11 cellular contexts compared by ENCODE assay signal in genomic region chr20:21640556-21640955, GRCh38.
DNase-seq lines count a peak whose midpoint lies in the region; ATAC-seq, FAIRE-seq and TF ChIP-seq lines count a peak whose summit lies in the region.
"Had no signal": no experiment of that assay in that cellular context is flagged by ENCODE, and none has a peak within 500 bp of the region (broad histone marks: within the 10 kb centered on the region; RNA-seq: fewer than 3 reads in every experiment).

No MANE protein-coding gene starts in this region.

- peaks cover 0 to 9% of the 10 kb centered on the region in 2 experiments; a peak in 1 of 5 replicates for H3K27me3 ChIP-seq in HepG2 (ENCODE audit: control insufficient read depth in 1 of 2, insufficient read depth in 2 of 2, low read length in 2 of 2)
- H3K27me3 ChIP-seq in right lobe of liver: no peaks in the 10 kb centered on the region
- no peaks in the 10 kb centered on the region for H3K27me3 ChIP-seq in thyroid gland
- H3K27me3 ChIP-seq in spleen (replicated peaks in 1 of 7): peaks cover 0 to 26% (median 0%) of the 10 kb centered on the region in 7 donors

- no TSS peak for BruUV-seq in HepG2 (replicated peaks; lab: Mats Ljungman, UMichigan)

- H3K27ac ChIP-seq in HepG2 (ENCODE audit: extremely low read length, insufficient read depth, low read length) (no peak overlapping the region), right lobe of liver (no peak overlapping the region), thyroid gland (no peak overlapping the region), spleen (no peak overlapping the region)
- H3K27ac ChIP-seq: WERI-Rb-1 had no signal

- H3K4me2 ChIP-seq in HepG2 (ENCODE audit: low read depth, low read length): no peak overlapping the region

- no peak overlapping the region for H3K27ac Mint-ChIP-seq in WTC11
- H3K27ac Mint-ChIP-seq in activated T-helper 17 cell treated with anti-CD3 and anti-CD28 coated beads, Interleukin-2, amount 50 U/mL, for 72 hours: no peak overlapping the region

- peaks cover 4% of the 10 kb centered on the region; the same call in 1 of the 2 replicates for H4K20me1 ChIP-seq in HepG2 (ENCODE audit: insufficient read depth, low read length)

- peaks cover 3% of the 10 kb centered on the region; the same call in 1 of the 2 replicates for H3K27me3 Mint-ChIP-seq in WTC11 (ENCODE audit: low read depth)
- H3K27me3 Mint-ChIP-seq in activated T-helper 17 cell treated with anti-CD3 and anti-CD28 coated beads, Interleukin-2, amount 50 U/mL, for 72 hours: peaks cover 7% of the 10 kb centered on the region

- in situ Hi-C loops in HepG2 (cut with HindIII; ENCODE audit: extremely low pct_ligation_motif_present, low pct_unique_long_range_greater_than_20kb): loop anchor here (5.0 kb wide), 1 partner anchor 467 kb away; no protein-coding TSS in a partner anchor

- DNase-seq in HepG2 (ENCODE audit: low spot score) (peak; percentile 44), right lobe of liver (no peak), NCI-H1930 (lab: John Stamatoyannopoulos, UW) (peak; percentile 28 to 52), WTC11 (ENCODE audit: low spot score) (peak; percentile 68), thyroid gland (peak; percentile 63 to 70), spleen (no peak), NCI-H226 (no peak)
- DNase-seq: activated naive CD4-positive, alpha-beta T cell; posterior cingulate gyrus; WERI-Rb-1 had no signal

- no peak for TF ChIP-seq RAD21 in HepG2 (CRISPR knock-in tag; IDR thresholded peaks at IDR 0.05)

- no peaks in the 10 kb centered on the region for H3K36me3 ChIP-seq in HepG2 (replicated peaks in 1 of 2; ENCODE audit: control insufficient read depth in 1 of 2, insufficient read depth in 2 of 2, low read length in 2 of 2)
- no peaks in the 10 kb centered on the region for H3K36me3 ChIP-seq in right lobe of liver
- no peaks in the 10 kb centered on the region for H3K36me3 ChIP-seq in thyroid gland
- no peaks in the 10 kb centered on the region for H3K36me3 ChIP-seq in spleen
- H3K36me3 ChIP-seq: WERI-Rb-1 had no signal

- H3K36me3 Mint-ChIP-seq in WTC11: no peaks in the 10 kb centered on the region; the same call in 1 of the 2 replicates
- no peaks in the 10 kb centered on the region for H3K36me3 Mint-ChIP-seq in activated T-helper 17 cell treated with anti-CD3 and anti-CD28 coated beads, Interleukin-2, amount 50 U/mL, for 72 hours (ENCODE audit: low read depth)

- H3K4me1 ChIP-seq in HepG2 (ENCODE audit: insufficient read depth, low read length) (no peaks in the 10 kb centered on the region), right lobe of liver (no peaks in the 10 kb centered on the region), thyroid gland (no peaks in the 10 kb centered on the region), spleen (no peaks in the 10 kb centered on the region)

- 3% methylated on average over 4 of the region's 4 CpGs for whole genome bisulfite sequencing in HepG2 (ENCODE audit: low lambda C conversion rate)
- WGBS in right lobe of liver (ENCODE audit: insufficient coverage, low coverage, low lambda C conversion rate, missing lambda C conversion rate): 35% methylated on average over 2 of the region's 4 CpGs
- WGBS in thyroid gland, 2 donors: 13 to 15% methylated on average over 2 to 4 of the region's 4 CpGs
- WGBS in spleen, 5 donors: 22 to 29% (median 23%) methylated on average over 4 of the region's 4 CpGs

- POLR2A ChIA-PET in HepG2 (lab: Yijun Ruan, JAX): no interaction called here
- POLR2A ChIA-PET in WTC11 (lab: Charles Lee): no interaction called here

- H3K4me3 Mint-ChIP-seq in WTC11: no peak overlapping the region
- no peak overlapping the region for H3K4me3 Mint-ChIP-seq in activated T-helper 17 cell treated with anti-CD3 and anti-CD28 coated beads, Interleukin-2, amount 50 U/mL, for 72 hours

- TF ChIP-seq POLR2A in HepG2 (IDR thresholded peaks at IDR 0.05; ENCODE audit: insufficient read depth in 1 of 2, low read depth in 2 of 2, low read length in 2 of 2): no peak
- no peak for TF ChIP-seq POLR2A in right lobe of liver (IDR thresholded peaks at IDR 0.05)
- TF ChIP-seq POLR2A in thyroid gland (IDR thresholded peaks at IDR 0.05): no peak
- TF ChIP-seq POLR2A in spleen (IDR thresholded peaks at IDR 0.05): no peak

- CTCF ChIA-PET in HepG2 (lab: Yijun Ruan, JAX; ENCODE audit: low intra/inter-chr PET ratio, low total read pairs) (no interaction called here), WTC11 (lab: Charles Lee) (interaction anchor here (0.6 to 4.0 kb wide), 16 partner anchors 9 to 369 kb away, joined by 3 to 36 read pairs (median 3); partner anchors contain the start of gene PAX1)

- H3K9ac ChIP-seq in HepG2 (ENCODE audit: insufficient read depth, low read depth, low read length): no peak overlapping the region

- no peaks in the 10 kb centered on the region for H3K4me1 Mint-ChIP-seq in WTC11
- no peaks in the 10 kb centered on the region for H3K4me1 Mint-ChIP-seq in activated T-helper 17 cell treated with anti-CD3 and anti-CD28 coated beads, Interleukin-2, amount 50 U/mL, for 72 hours

- intact Hi-C loops in HepG2 (cut with micrococcal nuclease; ENCODE audit: unreplicated experiment): loop anchor here (2.0 to 5.0 kb wide), 2 partner anchors 467 to 672 kb away; no protein-coding TSS in a partner anchor
- intact Hi-C loops in right lobe of liver (cut with DNase I): no loop called here
- intact Hi-C loops in thyroid gland (cut with DNase I): loop anchor here (2.0 to 10.0 kb wide), 2 partner anchors 54 to 464 kb away; no protein-coding TSS in a partner anchor
- intact Hi-C loops in spleen (cut with DNase I; ENCODE audit: low total_unique reads): no loop called here

- TF ChIP-seq CTCF in HepG2 (CRISPR knock-in tag; IDR thresholded peaks at IDR 0.05) (peak; percentile 67), right lobe of liver (IDR thresholded peaks at IDR 0.05) (peak in 1 of 4 donors; percentile 16), WTC11 (IDR thresholded peaks at IDR 0.05) (peak; percentile 30; the same call in 1 of the 2 replicates), thyroid gland (IDR thresholded peaks at IDR 0.05) (peak in 4 of 6 experiments; percentile 63 to 87 (median 76)), spleen (IDR thresholded peaks at IDR 0.05 in 8 of 11, conservative IDR thresholded peaks at IDR 0.05 in 3 of 11) (no peak)

- no peaks in the 10 kb centered on the region for H3K79me2 ChIP-seq in HepG2 (ENCODE audit: insufficient read depth, low read length)

- ATAC-seq in HepG2: peak; percentile 94
- no peak for ATAC-seq in right lobe of liver
- peak; percentile 99 for ATAC-seq in WTC11
- ATAC-seq in activated T-helper 17 cell treated with anti-CD3 and anti-CD28 coated beads, Interleukin-2, amount 50 U/mL, for 72 hours (replicated peaks): no peak

- no peak for TF ChIP-seq EP300 in HepG2 (IDR thresholded peaks at IDR 0.05; ENCODE audit: low read depth in 2 of 2, low read length in 2 of 2)
- no peak for TF ChIP-seq EP300 in HepG2 (CRISPR knock-in tag; IDR thresholded peaks at IDR 0.05; ENCODE audit: borderline replicate concordance)

- H3K4me3 ChIP-seq in HepG2 (replicated peaks in 1 of 3; ENCODE audit: insufficient read depth in 1 of 3, low read depth in 2 of 3, low read length in 3 of 3) (no peak overlapping the region), right lobe of liver (no peak overlapping the region), thyroid gland (replicated peaks in 1 of 3) (no peak overlapping the region), spleen (no peak overlapping the region)

- peaks cover 4% of the 10 kb centered on the region for H3K9me3 Mint-ChIP-seq in WTC11
- H3K9me3 Mint-ChIP-seq in activated T-helper 17 cell treated with anti-CD3 and anti-CD28 coated beads, Interleukin-2, amount 50 U/mL, for 72 hours: no peaks in the 10 kb centered on the region

- no peak overlapping the region for H2AFZ ChIP-seq in HepG2 (ENCODE audit: low read length)

- H3K9me3 ChIP-seq in HepG2 (ENCODE audit: low read length) (no peaks in the 10 kb centered on the region), right lobe of liver (no peaks in the 10 kb centered on the region), thyroid gland (no peaks in the 10 kb centered on the region), spleen (peaks cover 0 to 14% (median 5%) of the 10 kb centered on the region in 8 donors)

- FAIRE-seq in HepG2 (lab: Jason Lieb, UNC): peak; percentile 74

TF ChIP-seq in HepG2, 621 proteins besides CTCF, POLR2A, EP300 and RAD21 (continues in another document):
- no peak for TF ChIP-seq ZNF431 (CRISPR knock-in tag; IDR thresholded peaks at IDR 0.05; ENCODE audit: borderline replicate concordance, low read depth)
- TF ChIP-seq STAG1 (CRISPR knock-in tag; IDR thresholded peaks at IDR 0.05): peak; percentile 69

TF ChIP-seq in WTC11, 78 proteins besides CTCF, POLR2A, EP300 and RAD21 (continues in another document):
- TF ChIP-seq SOX15 (CRISPR knock-in tag; IDR thresholded peaks at IDR 0.05) (no peak), SP1 (CRISPR knock-in tag; conservative IDR thresholded peaks at IDR 0.05) (no peak), CREM (CRISPR knock-in tag; IDR thresholded peaks at IDR 0.05) (no peak), GABPB1 (CRISPR knock-in tag; IDR thresholded peaks at IDR 0.05) (no peak), CDX4 (CRISPR knock-in tag; IDR thresholded peaks at IDR 0.05; ENCODE audit: borderline replicate concordance) (no peak), NR2C2 (CRISPR knock-in tag; IDR thresholded peaks at IDR 0.05) (no peak), FOXJ3 (CRISPR knock-in tag; IDR thresholded peaks at IDR 0.05; ENCODE audit: borderline replicate concordance) (no peak), JUN (CRISPR knock-in tag; IDR thresholded peaks at IDR 0.05) (no peak), ATF6 (CRISPR knock-in tag; IDR thresholded peaks at IDR 0.05) (no peak)

Comparison
In these comparisons a context has a peak if more than half of its experiments do, and no peak if none do; other contexts are left out.
1. ATAC-seq: peak in HepG2 (single experiment) and WTC11 (single experiment); none in right lobe of liver (0 of 4) and activated T-helper 17 cell treated with anti-CD3 and anti-CD28 coated beads, Interleukin-2, amount 50 U/mL, for 72 hours (single experiment).
2. DNase-seq: peak in HepG2 (single experiment), NCI-H1930 (2 of 2), WTC11 (single experiment) and thyroid gland (2 of 2); none in right lobe of liver (0 of 3), spleen (single experiment) and NCI-H226 (single experiment).
3. intact Hi-C loops: an anchor here in HepG2 (2.0 to 5.0 kb wide) and thyroid gland (2.0 to 10.0 kb wide); none called in right lobe of liver and spleen.
4. CTCF ChIP-seq: peak in HepG2 (single experiment), WTC11 (single experiment) and thyroid gland (4 of 6); none in spleen (0 of 11).
5. Of the 50 proteins assayed by ChIP-seq in both HepG2 and WTC11: peak only in HepG2: none; only in WTC11: none; in both: CTCF; in neither: 49.